Comparison of ENCODE assay signal across 2 cellular contexts in the genomic region with DNA sequence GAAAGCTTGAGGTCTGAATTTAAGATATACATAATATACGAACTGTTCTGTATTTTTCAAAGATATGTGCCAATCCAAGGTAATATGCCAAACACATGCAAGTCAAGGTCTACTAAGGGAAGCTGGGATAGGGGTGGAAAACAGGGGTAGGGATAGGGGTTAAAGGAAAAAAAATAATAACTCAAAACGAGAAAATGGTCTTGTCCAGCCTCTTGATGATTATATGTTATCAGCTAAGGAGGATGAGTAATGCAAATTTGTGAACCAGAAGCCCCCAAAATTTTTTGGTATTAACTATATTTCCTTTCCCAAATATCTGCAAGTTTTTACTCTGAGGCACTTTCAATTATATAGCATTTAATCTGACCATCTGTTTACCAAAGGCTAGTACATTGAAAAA.
TF ChIP-seq lines count a peak whose summit lies in the region.

No MANE protein-coding gene starts in this region.

TF ChIP-seq in HepG2, 621 proteins besides CTCF, POLR2A, EP300 and RAD21:
- TF ChIP-seq, protein P1, sequence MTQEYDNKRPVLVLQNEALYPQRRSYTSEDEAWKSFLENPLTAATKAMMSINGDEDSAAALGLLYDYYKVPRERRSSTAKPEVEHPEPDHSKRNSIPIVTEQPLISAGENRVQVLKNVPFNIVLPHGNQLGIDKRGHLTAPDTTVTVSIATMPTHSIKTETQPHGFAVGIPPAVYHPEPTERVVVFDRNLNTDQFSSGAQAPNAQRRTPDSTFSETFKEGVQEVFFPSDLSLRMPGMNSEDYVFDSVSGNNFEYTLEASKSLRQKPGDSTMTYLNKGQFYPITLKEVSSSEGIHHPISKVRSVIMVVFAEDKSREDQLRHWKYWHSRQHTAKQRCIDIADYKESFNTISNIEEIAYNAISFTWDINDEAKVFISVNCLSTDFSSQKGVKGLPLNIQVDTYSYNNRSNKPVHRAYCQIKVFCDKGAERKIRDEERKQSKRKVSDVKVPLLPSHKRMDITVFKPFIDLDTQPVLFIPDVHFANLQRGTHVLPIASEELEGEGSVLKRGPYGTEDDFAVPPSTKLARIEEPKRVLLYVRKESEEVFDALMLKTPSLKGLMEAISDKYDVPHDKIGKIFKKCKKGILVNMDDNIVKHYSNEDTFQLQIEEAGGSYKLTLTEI (CRISPR knock-in tag; conservative IDR thresholded peaks at IDR 0.05): no peak
- peak; percentile 97 for TF ChIP-seq HNRNPK (IDR thresholded peaks at IDR 0.05; ENCODE audit: low read depth, low read length, poor library complexity, severe bottlenecking)
TF ChIP-seq in HepG2: peak in this region for 1.

TF ChIP-seq in K562, 482 proteins besides CTCF, POLR2A, EP300 and RAD21 (continued from another document):
- no peak for TF ChIP-seq NFE2 (IDR thresholded peaks at IDR 0.05; ENCODE audit: low read depth)
